Comparison of ENCODE assay signal across 1 cellular context in genomic region chr9:136401173-136401922, GRCh38.
TF ChIP-seq lines count a peak whose summit lies in the region.

No MANE protein-coding gene starts in this region.

TF ChIP-seq in A549, 52 proteins besides CTCF, POLR2A, EP300 and RAD21 (continued from another document):
- no peak for TF ChIP-seq ZSCAN20 (CRISPR knock-in tag; IDR thresholded peaks at IDR 0.05)
